8 cellular contexts compared by ENCODE assay signal in the genomic region with DNA sequence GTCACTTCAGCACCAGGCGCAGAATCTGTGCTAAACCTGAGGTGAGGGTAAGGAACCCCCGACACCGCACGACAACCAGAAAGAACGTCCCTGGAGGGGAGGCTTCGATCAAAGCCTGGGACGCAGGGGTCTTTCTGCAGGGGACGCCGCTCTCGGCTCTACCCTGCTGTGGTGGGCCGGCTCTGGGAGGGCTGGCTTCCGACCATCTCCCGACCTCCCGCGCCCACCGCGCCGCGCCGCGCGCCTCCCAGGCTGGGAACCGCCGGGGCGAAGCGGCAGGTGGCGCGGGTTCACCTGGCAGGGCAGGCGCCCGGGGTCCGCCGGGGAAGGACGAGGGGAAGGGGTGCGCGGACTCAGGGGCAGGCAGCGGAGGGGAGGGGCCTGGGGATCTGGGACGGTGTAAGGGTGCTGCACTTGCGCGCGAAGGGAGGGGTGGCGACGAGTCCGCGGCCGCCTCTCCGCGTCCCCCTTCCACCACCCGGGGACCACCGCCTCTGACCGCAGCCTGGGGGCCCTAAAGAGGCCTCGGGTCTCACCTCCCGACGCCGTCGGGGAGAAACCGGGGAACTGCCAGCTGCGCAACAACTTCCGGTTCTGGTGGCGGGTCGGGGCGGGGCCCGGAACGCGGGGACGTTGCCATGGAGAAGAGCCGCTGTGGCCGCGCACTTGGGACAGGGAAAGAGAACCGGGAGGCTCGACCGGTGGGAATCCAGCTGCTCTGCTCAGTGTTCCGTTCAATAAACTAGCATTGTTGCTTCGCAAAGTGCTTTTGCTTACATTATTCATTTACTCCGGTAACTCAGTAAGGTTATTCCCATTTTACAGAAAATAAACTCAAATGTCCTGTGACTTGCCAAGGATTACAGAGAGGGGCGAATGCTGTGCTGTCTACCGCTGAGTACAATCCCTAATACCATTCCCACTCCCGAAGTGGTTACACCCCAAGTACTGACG. TPM values are rescaled to one million over a fixed set of nuclear protein-coding genes. Genes with fewer than 3 reads are reported as not detected.
DNase-seq lines count a peak whose midpoint lies in the region; ATAC-seq, FAIRE-seq and TF ChIP-seq lines count a peak whose summit lies in the region.

Gene ZNF396 (minus strand): TSS at position 596 of the 954 bp plus-strand sequence. CDS start 3,045 bp downstream, outside the sequence.

- TF ChIP-seq EP300 in HepG2 (IDR thresholded peaks at IDR 0.05; ENCODE audit: low read depth in 2 of 2, low read length in 2 of 2) = no peak
- TF ChIP-seq EP300 in HepG2 (CRISPR knock-in tag; IDR thresholded peaks at IDR 0.05; ENCODE audit: borderline replicate concordance) = no peak

- H3K9me3 Mint-ChIP-seq in dendritic cell treated with granulocyte-macrophage colony-stimulating factor and Interleukin-4, amounts not matched to agents 40 ng/mL and 50 ng/mL, for 4 days = no peaks in the 10 kb centered on the region

- DNase-seq in 8988T = peak; percentile 77
- peak; percentile 74 for DNase-seq in NCI-H2196 treated with DMSO at 0.1 percent for 48 hours (lab: John Stamatoyannopoulos, UW; ENCODE audit: unreplicated experiment)
- peak; percentile 58 to 62 for DNase-seq in activated CD4-positive, alpha-beta T cell treated with anti-CD3 and anti-CD28 coated beads for 4 hours
- DNase-seq in HepG2 (ENCODE audit: low spot score) = peak; percentile 52
- peak; percentile 44 for DNase-seq in stimulated activated CD4-positive, alpha-beta T cell treated with anti-CD3 and anti-CD28 coated beads, Interleukin-2, amount 100 ng/mL, for 4 hours (ENCODE audit: low read depth)

- no peaks in the 10 kb centered on the region for H3K36me3 Mint-ChIP-seq in dendritic cell treated with granulocyte-macrophage colony-stimulating factor and Interleukin-4, amounts not matched to agents 40 ng/mL and 50 ng/mL, for 4 days (ENCODE audit: low read depth)

- no peaks in the 10 kb centered on the region for H4K20me1 ChIP-seq in HepG2 (ENCODE audit: insufficient read depth, low read length)

- in situ Hi-C loops in HepG2 (cut with HindIII; ENCODE audit: extremely low pct_ligation_motif_present, low pct_unique_long_range_greater_than_20kb) = loop anchor here (25.0 kb wide), 1 partner anchor 585 kb away; the partner anchor contains the start of gene RMP24

- H3K4me3 Mint-ChIP-seq in dendritic cell treated with granulocyte-macrophage colony-stimulating factor and Interleukin-4, amounts not matched to agents 40 ng/mL and 50 ng/mL, for 4 days = peak within 1 kb of the TSS; percentile 79

- H3K27ac Mint-ChIP-seq in dendritic cell treated with granulocyte-macrophage colony-stimulating factor and Interleukin-4, amounts not matched to agents 40 ng/mL and 50 ng/mL, for 4 days = peak within 1 kb of the TSS; percentile 60

- 12% methylated on average over 19 of the region's 78 CpGs for WGBS in HepG2 (ENCODE audit: low lambda C conversion rate)

- ATAC-seq in GM18520 (IDR thresholded peaks at IDR 0.05; ENCODE audit: unreplicated experiment) = peak; percentile 76
- peak; percentile 75 for ATAC-seq in HG03064 (IDR thresholded peaks at IDR 0.05; ENCODE audit: low read depth, unreplicated experiment)
- ATAC-seq in HepG2 = peak; percentile 92

- H3K9ac ChIP-seq in HepG2 (ENCODE audit: insufficient read depth, low read depth, low read length) = peak within 1 kb of the TSS; percentile 54

- no TSS peak for BruUV-seq in HepG2 (replicated peaks; lab: Mats Ljungman, UMichigan)

- H3K36me3 ChIP-seq in HepG2 (replicated peaks in 1 of 2; ENCODE audit: control insufficient read depth in 1 of 2, insufficient read depth in 2 of 2, low read length in 2 of 2) = no peaks in the 10 kb centered on the region

- no peak for TF ChIP-seq RAD21 in HepG2 (CRISPR knock-in tag; IDR thresholded peaks at IDR 0.05)

- H3K79me2 ChIP-seq in HepG2 (ENCODE audit: insufficient read depth, low read length) = no peaks in the 10 kb centered on the region

- CTCF ChIA-PET in HepG2 (lab: Yijun Ruan, JAX; ENCODE audit: low intra/inter-chr PET ratio, low total read pairs) = no interaction called here

- H3K27ac ChIP-seq in HepG2 (ENCODE audit: extremely low read length, insufficient read depth, low read length) = no peak within 1 kb of the TSS

- intact Hi-C loops in dendritic cell treated with granulocyte-macrophage colony-stimulating factor and Interleukin-4, amounts not matched to agents 40 ng/mL and 50 ng/mL, for 4 days (cut with micrococcal nuclease) = loop anchor here (1.0 to 5.0 kb wide), 3 partner anchors 33 to 595 kb away; partner anchors contain the start of genes RMP24, ZNF24 and ZSCAN30
- intact Hi-C loops in HepG2 (cut with micrococcal nuclease; ENCODE audit: unreplicated experiment) = no loop called here

- TF ChIP-seq POLR2A in HepG2 (IDR thresholded peaks at IDR 0.05; ENCODE audit: insufficient read depth in 1 of 2, low read depth in 2 of 2, low read length in 2 of 2) = no peak

- H2AFZ ChIP-seq in HepG2 (ENCODE audit: low read length) = no peak within 1 kb of the TSS

- no peaks in the 10 kb centered on the region for H3K9me3 ChIP-seq in HepG2 (ENCODE audit: low read length)

- H3K4me1 Mint-ChIP-seq in dendritic cell treated with granulocyte-macrophage colony-stimulating factor and Interleukin-4, amounts not matched to agents 40 ng/mL and 50 ng/mL, for 4 days (ENCODE audit: low read depth) = peaks cover 12% of the 10 kb centered on the region

- 0 out of 2 replicates have a peak, but pooled peaks have one; percentile 2 for TF ChIP-seq CTCF in HepG2 (CRISPR knock-in tag; IDR thresholded peaks at IDR 0.05)

- peak within 1 kb of the TSS; percentile 71 for H3K4me2 ChIP-seq in HepG2 (ENCODE audit: low read depth, low read length)

- no peak for FAIRE-seq in HepG2 (lab: Jason Lieb, UNC)

- peak within 1 kb of the TSS; percentile 75 to 83 (median 76) for H3K4me3 ChIP-seq in HepG2 (replicated peaks in 1 of 3; ENCODE audit: insufficient read depth in 1 of 3, low read depth in 2 of 3, low read length in 3 of 3)

- H3K27me3 Mint-ChIP-seq in dendritic cell treated with granulocyte-macrophage colony-stimulating factor and Interleukin-4, amounts not matched to agents 40 ng/mL and 50 ng/mL, for 4 days = peaks cover 13% of the 10 kb centered on the region

- POLR2A ChIA-PET in HepG2 (lab: Yijun Ruan, JAX) = interaction anchor here (1.0 to 1.4 kb wide), 2 partner anchors 33 to 87 kb away, joined by 3 read pairs; partner anchors contain the start of genes ZNF24 and ZSCAN30

- peaks cover 6% of the 10 kb centered on the region; the same call in 1 of the 2 replicates for H3K4me1 ChIP-seq in HepG2 (ENCODE audit: insufficient read depth, low read length)

- no peaks in the 10 kb centered on the region; a peak in 1 of 5 replicates for H3K27me3 ChIP-seq in HepG2 (ENCODE audit: control insufficient read depth in 1 of 2, insufficient read depth in 2 of 2, low read length in 2 of 2)

TF ChIP-seq in HepG2, 621 proteins besides CTCF, POLR2A, EP300 and RAD21 (continues in another document):
- TF ChIP-seq GMEB1 (CRISPR knock-in tag; IDR thresholded peaks at IDR 0.05; ENCODE audit: borderline replicate concordance) (no peak), ZSCAN20 (CRISPR knock-in tag; IDR thresholded peaks at IDR 0.05; ENCODE audit: borderline replicate concordance) (no peak), NCOA1 (CRISPR knock-in tag; IDR thresholded peaks at IDR 0.05) (peak; percentile 81; the same call in 1 of the 2 replicates), ZFP36L2 (CRISPR knock-in tag; IDR thresholded peaks at IDR 0.05) (no peak), ZNF570 (CRISPR knock-in tag; IDR thresholded peaks at IDR 0.05; ENCODE audit: borderline replicate concordance) (no peak), ZNF776 (CRISPR knock-in tag; IDR thresholded peaks at IDR 0.05) (0 out of 2 replicates have a peak, but pooled peaks have one; percentile 35)

RNA-seq across cellular contexts. Expression of gene ZNF396, which starts in this region (rescaled TPM):
- 0.75 and 1.6 TPM in 2 replicates for total RNA-seq in HepG2 (2016; rRNA removed; fragmentation: Illumina TruSeq; extraction: Trizol)
- total RNA-seq in HepG2 (2016; cell fraction: cytosol; rRNA removed; fragmentation: Illumina TruSeq; extraction: Trizol; ENCODE audit: low read depth) = 0.18 and 0.40 TPM in 2 replicates
- 1.2 TPM in 2 replicates for total RNA-seq in HepG2 (2016; cell fraction: insoluble cytoplasmic fraction; rRNA removed; fragmentation: Illumina TruSeq; extraction: Trizol)
- 0.69 and 0.93 TPM in 2 replicates for total RNA-seq in HepG2 (2016; cell fraction: membrane; rRNA removed; fragmentation: Illumina TruSeq; extraction: Trizol)
- total RNA-seq in HepG2 (2016; cell fraction: nucleus; rRNA removed; fragmentation: Illumina TruSeq; extraction: Trizol) = 0.78 and 1.1 TPM in 2 replicates
- 0.25 and 0.47 TPM in 2 replicates for polyA plus RNA-seq in HepG2 (2011; rRNA removed)
- 0.17 and 0.27 TPM in 2 replicates for polyA plus RNA-seq in HepG2 (2011; cell fraction: cytosol; rRNA removed)
- polyA plus RNA-seq in HepG2 (2011; cell fraction: nucleus; rRNA removed) = 0.31 and 0.80 TPM in 2 replicates
- 0.39 and 0.67 TPM in 2 replicates for polyA plus RNA-seq in HepG2 (2012)
- 0.05 and 0.12 TPM in 2 replicates for polyA plus RNA-seq in HepG2 (2016; cell fraction: cytosol; fragmentation: Illumina TruSeq; extraction: Trizol; ENCODE audit: low read depth)
- polyA plus RNA-seq in HepG2 (2016; cell fraction: insoluble cytoplasmic fraction; fragmentation: Illumina TruSeq; extraction: Trizol; ENCODE audit: low read depth) = 1.0 and 1.3 TPM in 2 replicates
- polyA plus RNA-seq in HepG2 (2016; cell fraction: membrane; fragmentation: Illumina TruSeq; extraction: Trizol; ENCODE audit: low read depth) = 0.16 and 0.18 TPM in 2 replicates
- 1.2 and 2.7 TPM in 2 replicates for polyA plus RNA-seq in HepG2 (2016; cell fraction: nucleus; fragmentation: Illumina TruSeq; extraction: Trizol; ENCODE audit: insufficient read depth, low read depth)
- 0.54 TPM in 1 of 2 replicates, not detected in the other for polyA minus RNA-seq in HepG2 (2011; rRNA and poly(A)+ RNA removed; ENCODE audit: low replicate concordance)
- polyA minus RNA-seq in HepG2 (2011; cell fraction: cytosol; rRNA and poly(A)+ RNA removed) = 0.20 TPM in 1 of 2 replicates, not detected in the other
- 1.0 and 1.7 TPM in 2 replicates for polyA minus RNA-seq in HepG2 (2011; cell fraction: nucleus; rRNA and poly(A)+ RNA removed)
